In genomic region chr20:32188376-32189122, GRCh38 we compare ENCODE assay signal across 12 cellular contexts. TPM values are rescaled to one million over a fixed set of nuclear protein-coding genes. Genes with fewer than 3 reads are reported as not detected.
DNase-seq lines count a peak whose midpoint lies in the region; ATAC-seq and TF ChIP-seq lines count a peak whose summit lies in the region.
"Had no signal": no experiment of that assay in that cellular context is flagged by ENCODE, and none has a peak within 500 bp of the region (broad histone marks: within the 10 kb centered on the region; RNA-seq: fewer than 3 reads in every experiment).

No MANE protein-coding gene starts in this region.

- no peak overlapping the region for H3K4me3 ChIP-seq in H7 (ENCODE audit: insufficient read depth, low read depth, low read length)
- H3K4me3 ChIP-seq: HAP-1 had no signal

- peak overlapping the region; percentile 71 for H3K4me3 Mint-ChIP-seq in activated T-cell treated with anti-CD3 and anti-CD28 coated beads, Interleukin-2, amount 50 U/mL, for 24 hours
- H3K4me3 Mint-ChIP-seq in activated T-helper 17 cell treated with anti-CD3 and anti-CD28 coated beads, Interleukin-2, amount 50 U/mL, for 72 hours, result peak overlapping the region; percentile 52
- H3K4me3 Mint-ChIP-seq in memory B cell, result peak overlapping the region; percentile 53
- H3K4me3 Mint-ChIP-seq in stimulated activated naive CD8-positive, alpha-beta T cell treated with anti-CD3 and anti-CD28 coated beads, Interleukin-15, amount 100 ng/mL, for 72 hours, result peak overlapping the region; percentile 49 to 87

- H3K36me3 Mint-ChIP-seq in activated T-cell treated with anti-CD3 and anti-CD28 coated beads, Interleukin-2, amount 50 U/mL, for 24 hours (ENCODE audit: low read depth), result peaks cover 37% of the 10 kb centered on the region
- H3K36me3 Mint-ChIP-seq in activated T-helper 17 cell treated with anti-CD3 and anti-CD28 coated beads, Interleukin-2, amount 50 U/mL, for 72 hours (ENCODE audit: low read depth), result peaks cover 43% of the 10 kb centered on the region
- peaks cover 2% of the 10 kb centered on the region for H3K36me3 Mint-ChIP-seq in memory B cell

- peaks cover 1% of the 10 kb centered on the region for H3K36me3 ChIP-seq in H7 (replicated peaks; ENCODE audit: control insufficient read depth, insufficient read depth, low read length)

- ATAC-seq in activated T-helper 17 cell treated with anti-CD3 and anti-CD28 coated beads, Interleukin-2, amount 50 U/mL, for 72 hours (replicated peaks), result no peak
- ATAC-seq in memory B cell (ENCODE audit: low read depth) (no peak), SK-N-SH treated with all-trans-retinoic acid at 6 μM for 48 hours (no peak)
- ATAC-seq in stimulated activated naive CD8-positive, alpha-beta T cell treated with anti-CD3 and anti-CD28 coated beads, Interleukin-15, amount 100 ng/mL, for 72 hours, result no peak
- ATAC-seq: left ventricle myocardium superior had no signal

- no peaks in the 10 kb centered on the region for H3K9me3 Mint-ChIP-seq in activated T-cell treated with anti-CD3 and anti-CD28 coated beads, Interleukin-2, amount 50 U/mL, for 24 hours
- H3K9me3 Mint-ChIP-seq in activated T-helper 17 cell treated with anti-CD3 and anti-CD28 coated beads, Interleukin-2, amount 50 U/mL, for 72 hours, result no peaks in the 10 kb centered on the region
- no peaks in the 10 kb centered on the region for H3K9me3 Mint-ChIP-seq in memory B cell
- H3K9me3 Mint-ChIP-seq in stimulated activated naive CD8-positive, alpha-beta T cell treated with anti-CD3 and anti-CD28 coated beads, Interleukin-15, amount 100 ng/mL, for 72 hours, result no peaks in the 10 kb centered on the region

- H3K27me3 ChIP-seq in H7 (ENCODE audit: control insufficient read depth, insufficient read depth, low read length), result no peaks in the 10 kb centered on the region; the same call in 1 of the 2 replicates
- H3K27me3 ChIP-seq: tibial nerve had no signal

- H3K27me3 Mint-ChIP-seq in activated T-cell treated with anti-CD3 and anti-CD28 coated beads, Interleukin-2, amount 50 U/mL, for 24 hours, result no peaks in the 10 kb centered on the region
- no peaks in the 10 kb centered on the region for H3K27me3 Mint-ChIP-seq in activated T-helper 17 cell treated with anti-CD3 and anti-CD28 coated beads, Interleukin-2, amount 50 U/mL, for 72 hours
- H3K27me3 Mint-ChIP-seq in memory B cell, result peaks cover 8% of the 10 kb centered on the region
- no peaks in the 10 kb centered on the region for H3K27me3 Mint-ChIP-seq in stimulated activated naive CD8-positive, alpha-beta T cell treated with anti-CD3 and anti-CD28 coated beads, Interleukin-15, amount 100 ng/mL, for 72 hours

- peak overlapping the region; percentile 84 for H3K27ac Mint-ChIP-seq in activated T-cell treated with anti-CD3 and anti-CD28 coated beads, Interleukin-2, amount 50 U/mL, for 24 hours
- H3K27ac Mint-ChIP-seq in activated T-helper 17 cell treated with anti-CD3 and anti-CD28 coated beads, Interleukin-2, amount 50 U/mL, for 72 hours, result peak overlapping the region; percentile 84
- H3K27ac Mint-ChIP-seq in memory B cell, result no peak overlapping the region
- H3K27ac Mint-ChIP-seq in stimulated activated naive CD8-positive, alpha-beta T cell treated with anti-CD3 and anti-CD28 coated beads, Interleukin-15, amount 100 ng/mL, for 72 hours, result peak overlapping the region; percentile 3 to 23

- DNase-seq in activated T-cell treated with anti-CD3 and anti-CD28 coated beads, Interleukin-2, amount 50 U/mL, for 24 hours, result no peak
- DNase-seq in activated T-cell treated with anti-CD3 and anti-CD28 coated beads, Interleukin-2, amount 50 U/mL, for 1 hour, result no peak
- no peak for DNase-seq in memory B cell (ENCODE audit: low spot score in 2 of 2)
- no peak for DNase-seq in stimulated activated naive CD8-positive, alpha-beta T cell treated with anti-CD3 and anti-CD28 coated beads, Interleukin-15, amount 100 ng/mL, for 72 hours
- no peak for DNase-seq in H7
- no peak for DNase-seq in KBM-7
- DNase-seq: left ventricle myocardium superior, NCI-H82 had no signal

- in situ Hi-C loops in KBM-7 (cut with MboI; ENCODE audit: low pct_unique_long_range_greater_than_20kb, low sequenced_read_pairs), result no loop called here

- H3K4me1 Mint-ChIP-seq in activated T-cell treated with anti-CD3 and anti-CD28 coated beads, Interleukin-2, amount 50 U/mL, for 24 hours (ENCODE audit: low read depth), result peaks cover 47% of the 10 kb centered on the region
- H3K4me1 Mint-ChIP-seq in activated T-helper 17 cell treated with anti-CD3 and anti-CD28 coated beads, Interleukin-2, amount 50 U/mL, for 72 hours, result peaks cover 13% of the 10 kb centered on the region
- H3K4me1 Mint-ChIP-seq in memory B cell, result peaks cover 8% of the 10 kb centered on the region
- H3K4me1 Mint-ChIP-seq in stimulated activated naive CD8-positive, alpha-beta T cell treated with anti-CD3 and anti-CD28 coated beads, Interleukin-15, amount 100 ng/mL, for 72 hours, result peaks cover 42% of the 10 kb centered on the region

TF ChIP-seq in SK-N-SH treated with all-trans-retinoic acid at 6 μM for 48 hours, 23 proteins besides CTCF, POLR2A, EP300 and RAD21:
- TF ChIP-seq BACH2 (CRISPR knock-in tag; IDR thresholded peaks at IDR 0.05; ENCODE audit: borderline replicate concordance) (no peak), POU6F1 (CRISPR knock-in tag; IDR thresholded peaks at IDR 0.05; ENCODE audit: borderline replicate concordance, low read depth) (no peak), TCF4 (CRISPR knock-in tag; IDR thresholded peaks at IDR 0.05; ENCODE audit: borderline replicate concordance) (no peak), ZFP3 (CRISPR knock-in tag; IDR thresholded peaks at IDR 0.05) (no peak), TSHZ2 (CRISPR knock-in tag; IDR thresholded peaks at IDR 0.05) (no peak), CSRNP3 (CRISPR knock-in tag; IDR thresholded peaks at IDR 0.05) (no peak), ZNF8 (CRISPR knock-in tag; IDR thresholded peaks at IDR 0.05) (no peak), ZFP30 (CRISPR knock-in tag; IDR thresholded peaks at IDR 0.05) (no peak), ARNTL (CRISPR knock-in tag; IDR thresholded peaks at IDR 0.05; ENCODE audit: borderline replicate concordance, low read depth) (no peak), ZNF565 (CRISPR knock-in tag; conservative IDR thresholded peaks at IDR 0.05; ENCODE audit: low read depth) (no peak), SNAI2 (CRISPR knock-in tag; IDR thresholded peaks at IDR 0.05) (no peak)

RNA-seq across cellular contexts. Expression of gene PLAGL2, which starts 19.0 kb away (rescaled TPM):
- 10 to 100 TPM; 61.9 to 93.1 TPM for total RNA-seq in activated T-helper 17 cell treated with anti-CD3 and anti-CD28 coated beads, Interleukin-2, amount 50 U/mL, for 72 hours
- 8.5 and 10.0 TPM in 2 replicates for total RNA-seq in H7 (2014; rRNA removed; shearing (Covaris generic))

RNA-seq across cellular contexts. Expression of gene POFUT1, which starts 19.1 kb away (rescaled TPM):
- total RNA-seq in activated T-helper 17 cell treated with anti-CD3 and anti-CD28 coated beads, Interleukin-2, amount 50 U/mL, for 72 hours, result 10 to 100 TPM; 41.4 TPM
- 25.9 and 40.3 TPM in 2 replicates for total RNA-seq in H7 (2014; rRNA removed; shearing (Covaris generic))
